22 cellular contexts compared by ENCODE assay signal in genomic region chr1:192067360-192067759, GRCh38.
"Had no signal": no experiment of that assay in that cellular context is flagged by ENCODE, and none has a peak within 500 bp of the region (broad histone marks: within the 10 kb centered on the region; RNA-seq: fewer than 3 reads in every experiment).

No MANE protein-coding gene starts in this region.

- H3K4me1 ChIP-seq: ascending aorta, psoas muscle, tibial artery had no signal

- H3K36me3 Mint-ChIP-seq: naive thymus-derived CD8-positive, alpha-beta T cell had no signal

- H3K27ac Mint-ChIP-seq: activated CD4-positive, alpha-beta memory T cell treated with anti-CD3 and anti-CD28 coated beads, Interleukin-2, amount 10 ng/mL, durations not matched to agents 7 days and 5 days; activated T-helper 17 cell treated with anti-CD3 and anti-CD28 coated beads, Interleukin-2, amount 50 U/mL, for 72 hours; naive thymus-derived CD8-positive, alpha-beta T cell; T-helper 2 cell treated with Interferon-gamma antibody and Interleukin-4, amounts not matched to agents 5 μg/mL and 100 μg/mL, for 36 hours had no signal

- H3K27me3 ChIP-seq: ascending aorta, ovary, tibial artery had no signal

- H3K27me3 Mint-ChIP-seq: activated CD4-positive, alpha-beta memory T cell treated with anti-CD3 and anti-CD28 coated beads, Interleukin-2, amount 10 ng/mL, durations not matched to agents 7 days and 5 days; activated T-helper 17 cell treated with anti-CD3 and anti-CD28 coated beads, Interleukin-2, amount 50 U/mL, for 72 hours; dendritic cell treated with granulocyte-macrophage colony-stimulating factor and Interleukin-4, amounts not matched to agents 40 ng/mL and 50 ng/mL, for 4 days; naive thymus-derived CD8-positive, alpha-beta T cell had no signal

- H3K9me3 Mint-ChIP-seq: dendritic cell treated with granulocyte-macrophage colony-stimulating factor and Interleukin-4, amounts not matched to agents 40 ng/mL and 50 ng/mL, for 4 days; T-helper 2 cell treated with Interferon-gamma antibody and Interleukin-4, amounts not matched to agents 5 μg/mL and 100 μg/mL, for 36 hours had no signal

- H3K4me3 Mint-ChIP-seq: activated CD4-positive, alpha-beta memory T cell treated with anti-CD3 and anti-CD28 coated beads, Interleukin-2, amount 10 ng/mL, durations not matched to agents 7 days and 5 days; activated T-helper 17 cell treated with anti-CD3 and anti-CD28 coated beads, Interleukin-2, amount 50 U/mL, for 72 hours; dendritic cell treated with granulocyte-macrophage colony-stimulating factor and Interleukin-4, amounts not matched to agents 40 ng/mL and 50 ng/mL, for 4 days; naive thymus-derived CD8-positive, alpha-beta T cell; T-helper 2 cell treated with Interferon-gamma antibody and Interleukin-4, amounts not matched to agents 5 μg/mL and 100 μg/mL, for 36 hours had no signal

- H3K36me3 ChIP-seq: ascending aorta, ovary, tibial artery had no signal

- H3K9me3 ChIP-seq: ascending aorta, ovary, psoas muscle, tibial artery had no signal

- H3K4me3 ChIP-seq: ascending aorta, ovary, psoas muscle, tibial artery had no signal

- DNase-seq: activated CD4-positive, alpha-beta memory T cell treated with anti-CD3 and anti-CD28 coated beads, Interleukin-2, amount 10 ng/mL, durations not matched to agents 7 days and 5 days; activated CD4-positive, alpha-beta T cell treated with anti-CD3 and anti-CD28 coated beads for 48 hours; activated CD4-positive, CD25-positive, alpha-beta regulatory T cell; activated naive CD4-positive, alpha-beta T cell treated with Interleukin-2 at 50 U/mL for 16 hours; activated T-cell treated with anti-CD3 and anti-CD28 coated beads, Interleukin-2, amount 50 U/mL, for 1 hour; effector CD8-positive, alpha-beta T cell; foreskin fibroblast; glutamatergic neuron; hippocampal formation; kidney glomerular epithelial cell; mesenchymal stem cell; naive thymus-derived CD8-positive, alpha-beta T cell; ovary; psoas muscle; right cardiac atrium; stimulated activated naive CD8-positive, alpha-beta T cell treated with anti-CD3 and anti-CD28 coated beads, Interleukin-15, Interleukin-2, amounts not matched to agents 100 U/mL and 50 U/mL, for 24 hours; substantia nigra; tibial artery had no signal

- H3K4me1 Mint-ChIP-seq: activated CD4-positive, alpha-beta memory T cell treated with anti-CD3 and anti-CD28 coated beads, Interleukin-2, amount 10 ng/mL, durations not matched to agents 7 days and 5 days; activated T-helper 17 cell treated with anti-CD3 and anti-CD28 coated beads, Interleukin-2, amount 50 U/mL, for 72 hours; naive thymus-derived CD8-positive, alpha-beta T cell had no signal

- H3K27ac ChIP-seq: ascending aorta, ovary, psoas muscle, tibial artery had no signal
